ENCODE assay signal across 8 cellular contexts in genomic region chr15:90200534-90201139, GRCh38. TPM values are rescaled to one million over a fixed set of nuclear protein-coding genes. Genes with fewer than 3 reads are reported as not detected.
DNase-seq lines count a peak whose midpoint lies in the region; ATAC-seq, FAIRE-seq and TF ChIP-seq lines count a peak whose summit lies in the region.

No MANE protein-coding gene starts in this region.

- no peaks in the 10 kb centered on the region for H3K9me3 Mint-ChIP-seq in astrocyte (ENCODE audit: unreplicated experiment)

- peak overlapping the region; percentile 98 for H3K4me2 ChIP-seq in astrocyte (ENCODE audit: low read length)

- TF ChIP-seq CTCF in GM12875 (IDR thresholded peaks at IDR 0.05; ENCODE audit: borderline replicate concordance, insufficient read depth, low read depth, low read length) (no peak), astrocyte (IDR thresholded peaks at IDR 0.05; ENCODE audit: insufficient read depth, low read depth, low read length) (no peak), liver (IDR thresholded peaks at IDR 0.05; ENCODE audit: low read depth, low read length, missing input control) (no peak), tibial artery (IDR thresholded peaks at IDR 0.05) (peak in 1 of 2 experiments; percentile 3)

- H3K9me3 ChIP-seq in astrocyte (ENCODE audit: insufficient read depth, low read depth, low read length), result no peaks in the 10 kb centered on the region
- H3K9me3 ChIP-seq in liver (ENCODE audit: control insufficient read depth in 4 of 4, low read length in 3 of 4), result no peaks in the 10 kb centered on the region
- no peaks in the 10 kb centered on the region for H3K9me3 ChIP-seq in tibial artery

- H3K79me2 ChIP-seq in astrocyte (ENCODE audit: insufficient read depth, low read length), result peaks cover 21% of the 10 kb centered on the region

- ATAC-seq in HG03103 (IDR thresholded peaks at IDR 0.05; ENCODE audit: low read depth, unreplicated experiment) (peak; percentile 13), GM18867 (IDR thresholded peaks at IDR 0.05; ENCODE audit: unreplicated experiment) (no peak), HG03097 (IDR thresholded peaks at IDR 0.05; ENCODE audit: low FRiP score, unreplicated experiment) (no peak), GM19397 (IDR thresholded peaks at IDR 0.05; ENCODE audit: unreplicated experiment) (no peak)

- H4K20me1 ChIP-seq in astrocyte (ENCODE audit: insufficient read depth, low read length), result peaks cover 30% of the 10 kb centered on the region

- 28% methylated on average over 25 of the region's 25 CpGs for WGBS in liver

- peak overlapping the region; percentile 97 for H2AFZ ChIP-seq in astrocyte (ENCODE audit: low read depth, low read length)

- H3K4me3 ChIP-seq in GM12875 (ENCODE audit: low read depth, low read length) (peak overlapping the region; percentile 61), astrocyte (ENCODE audit: insufficient read depth, low read depth, low read length) (peak overlapping the region; percentile 85), liver (ENCODE audit: low read depth in 1 of 3, low read length in 3 of 3) (peak overlapping the region; percentile 60 to 77 (median 62)), tibial artery (peak overlapping the region; percentile 71 to 96)

- DNase-seq in astrocyte (ENCODE audit: low read depth) (no peak), tibial artery (no peak)

- H3K36me3 Mint-ChIP-seq in astrocyte (ENCODE audit: low read depth, unreplicated experiment), result no peaks in the 10 kb centered on the region

- TF ChIP-seq RAD21 in liver (IDR thresholded peaks at IDR 0.05), result no peak

- no peaks in the 10 kb centered on the region for H3K4me1 Mint-ChIP-seq in astrocyte (ENCODE audit: low read depth, unreplicated experiment)

- no peaks in the 10 kb centered on the region for H3K27me3 ChIP-seq in astrocyte (ENCODE audit: insufficient read depth, low read length)
- H3K27me3 ChIP-seq in liver (ENCODE audit: control insufficient read depth in 4 of 4, insufficient read depth in 4 of 4, low read length in 3 of 4), result no peaks in the 10 kb centered on the region
- H3K27me3 ChIP-seq in tibial artery, result no peaks in the 10 kb centered on the region

- H3K36me3 ChIP-seq in astrocyte (ENCODE audit: insufficient read depth, low read length), result no peaks in the 10 kb centered on the region
- H3K36me3 ChIP-seq in liver (ENCODE audit: control insufficient read depth in 4 of 4, insufficient read depth in 3 of 4, low read depth in 1 of 4, low read length in 3 of 4), result peaks cover 0 to 11% (median 3%) of the 10 kb centered on the region in 4 donors
- H3K36me3 ChIP-seq in tibial artery, result peaks cover 0 to 4% (median 0%) of the 10 kb centered on the region in 3 donors

- H3K27me3 Mint-ChIP-seq in astrocyte (ENCODE audit: low read depth, unreplicated experiment), result peaks cover 11% of the 10 kb centered on the region

- H3K27ac ChIP-seq in astrocyte (ENCODE audit: low read depth, low read length), result no peak overlapping the region
- H3K27ac ChIP-seq in liver (ENCODE audit: low read depth in 1 of 2, low read length in 2 of 2), result peak overlapping the region; percentile 49 to 69
- H3K27ac ChIP-seq in tibial artery, result peak overlapping the region; percentile 74 to 84

- H3K9ac ChIP-seq in astrocyte (ENCODE audit: low read length) (peak overlapping the region; percentile 81), liver (ENCODE audit: low read depth in 1 of 2, low read length in 2 of 2) (peak overlapping the region in 1 of 2 donors; percentile 21)

- peak overlapping the region; percentile 85 for H3K4me3 Mint-ChIP-seq in astrocyte (ENCODE audit: unreplicated experiment)

- intact Hi-C loops in tibial artery (cut with DNase I; ENCODE audit: low total_unique reads), result loop anchor here (5.0 kb wide), 1 partner anchor 38 kb away; no protein-coding TSS in a partner anchor

- no peak for FAIRE-seq in astrocyte (lab: Jason Lieb, UNC)

- H3K27ac Mint-ChIP-seq in astrocyte (ENCODE audit: unreplicated experiment), result peak overlapping the region; percentile 47

- H3K4me1 ChIP-seq in astrocyte (ENCODE audit: insufficient read depth, low read length), result peaks cover 16% of the 10 kb centered on the region
- peaks cover 13 to 33% (median 20%) of the 10 kb centered on the region in 4 donors for H3K4me1 ChIP-seq in liver (ENCODE audit: control insufficient read depth in 4 of 4, insufficient read depth in 4 of 4, low read length in 3 of 4)
- H3K4me1 ChIP-seq in tibial artery, result peaks cover 0 to 48% (median 41%) of the 10 kb centered on the region in 4 donors

TF ChIP-seq in liver, 16 proteins besides CTCF, POLR2A, EP300 and RAD21:
- TF ChIP-seq, protein P1, sequence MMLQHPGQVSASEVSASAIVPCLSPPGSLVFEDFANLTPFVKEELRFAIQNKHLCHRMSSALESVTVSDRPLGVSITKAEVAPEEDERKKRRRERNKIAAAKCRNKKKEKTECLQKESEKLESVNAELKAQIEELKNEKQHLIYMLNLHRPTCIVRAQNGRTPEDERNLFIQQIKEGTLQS (IDR thresholded peaks at IDR 0.05), result no peak
- TF ChIP-seq HNF4G (IDR thresholded peaks at IDR 0.05) (no peak), HNF4A (conservative IDR thresholded peaks at IDR 0.05) (no peak), FOXA2 (IDR thresholded peaks at IDR 0.05) (no peak), FOXA1 (IDR thresholded peaks at IDR 0.05) (no peak), YY1 (IDR thresholded peaks at IDR 0.05) (no peak), MAX (IDR thresholded peaks at IDR 0.05) (no peak), SP1 (IDR thresholded peaks at IDR 0.05) (no peak), RXRA (IDR thresholded peaks at IDR 0.05) (no peak), TAF1 (conservative IDR thresholded peaks at IDR 0.05) (no peak), EGR1 (IDR thresholded peaks at IDR 0.05; ENCODE audit: low read depth in 2 of 2) (no peak), JUND (IDR thresholded peaks at IDR 0.05) (no peak), REST (IDR thresholded peaks at IDR 0.05) (no peak), GABPA (IDR thresholded peaks at IDR 0.05 in 1 of 2, conservative IDR thresholded peaks at IDR 0.05 in 1 of 2) (no peak), NR2F2 (IDR thresholded peaks at IDR 0.05) (no peak)
- TF ChIP-seq, protein P2, sequence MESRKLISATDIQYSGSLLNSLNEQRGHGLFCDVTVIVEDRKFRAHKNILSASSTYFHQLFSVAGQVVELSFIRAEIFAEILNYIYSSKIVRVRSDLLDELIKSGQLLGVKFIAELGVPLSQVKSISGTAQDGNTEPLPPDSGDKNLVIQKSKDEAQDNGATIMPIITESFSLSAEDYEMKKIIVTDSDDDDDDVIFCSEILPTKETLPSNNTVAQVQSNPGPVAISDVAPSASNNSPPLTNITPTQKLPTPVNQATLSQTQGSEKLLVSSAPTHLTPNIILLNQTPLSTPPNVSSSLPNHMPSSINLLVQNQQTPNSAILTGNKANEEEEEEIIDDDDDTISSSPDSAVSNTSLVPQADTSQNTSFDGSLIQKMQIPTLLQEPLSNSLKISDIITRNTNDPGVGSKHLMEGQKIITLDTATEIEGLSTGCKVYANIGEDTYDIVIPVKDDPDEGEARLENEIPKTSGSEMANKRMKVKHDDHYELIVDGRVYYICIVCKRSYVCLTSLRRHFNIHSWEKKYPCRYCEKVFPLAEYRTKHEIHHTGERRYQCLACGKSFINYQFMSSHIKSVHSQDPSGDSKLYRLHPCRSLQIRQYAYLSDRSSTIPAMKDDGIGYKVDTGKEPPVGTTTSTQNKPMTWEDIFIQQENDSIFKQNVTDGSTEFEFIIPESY (IDR thresholded peaks at IDR 0.05), result no peak

RNA-seq across cellular contexts. Expression of gene SEMA4B, which starts 0.5 kb away (rescaled TPM):
- 7.0 and 9.9 TPM in 2 replicates for total RNA-seq in astrocyte
- 10 to 100 TPM; 38.8 to 52.2 TPM for total RNA-seq in liver
- 10 to 100 TPM; 14.3 to 15.2 TPM for polyA plus RNA-seq in liver

RNA-seq across cellular contexts. Expression of gene CIB1, which starts 33.1 kb away (rescaled TPM):
- total RNA-seq in astrocyte, result 49.6 and 50.7 TPM in 2 replicates
- 10 to 100 TPM; 14.9 to 19.5 TPM for total RNA-seq in liver
- polyA plus RNA-seq in liver, result 100 to 1,000 TPM in 1 of 2 donors, 10 to 100 TPM in 1; 79.1 to 107 TPM

RNA-seq across cellular contexts. Expression of gene GDPGP1, which starts 33.4 kb away (rescaled TPM):
- total RNA-seq in astrocyte (4.1 and 6.0 TPM in 2 replicates), liver (1 to 10 TPM; 6.7 to 8.6 TPM)
- 1 to 10 TPM; 2.5 to 3.5 TPM for polyA plus RNA-seq in liver

RNA-seq across cellular contexts. Expression of gene TTLL13, which starts 48.7 kb away (rescaled TPM):
- total RNA-seq in astrocyte (0.14 TPM in 1 of 2 replicates, not detected in the other), liver (under 1 TPM in 1 of 2 donors, not detected in 1; 0.08 TPM)
- under 1 TPM in 1 of 2 donors, not detected in 1; 0.17 TPM for polyA plus RNA-seq in liver
